In the genomic region with DNA sequence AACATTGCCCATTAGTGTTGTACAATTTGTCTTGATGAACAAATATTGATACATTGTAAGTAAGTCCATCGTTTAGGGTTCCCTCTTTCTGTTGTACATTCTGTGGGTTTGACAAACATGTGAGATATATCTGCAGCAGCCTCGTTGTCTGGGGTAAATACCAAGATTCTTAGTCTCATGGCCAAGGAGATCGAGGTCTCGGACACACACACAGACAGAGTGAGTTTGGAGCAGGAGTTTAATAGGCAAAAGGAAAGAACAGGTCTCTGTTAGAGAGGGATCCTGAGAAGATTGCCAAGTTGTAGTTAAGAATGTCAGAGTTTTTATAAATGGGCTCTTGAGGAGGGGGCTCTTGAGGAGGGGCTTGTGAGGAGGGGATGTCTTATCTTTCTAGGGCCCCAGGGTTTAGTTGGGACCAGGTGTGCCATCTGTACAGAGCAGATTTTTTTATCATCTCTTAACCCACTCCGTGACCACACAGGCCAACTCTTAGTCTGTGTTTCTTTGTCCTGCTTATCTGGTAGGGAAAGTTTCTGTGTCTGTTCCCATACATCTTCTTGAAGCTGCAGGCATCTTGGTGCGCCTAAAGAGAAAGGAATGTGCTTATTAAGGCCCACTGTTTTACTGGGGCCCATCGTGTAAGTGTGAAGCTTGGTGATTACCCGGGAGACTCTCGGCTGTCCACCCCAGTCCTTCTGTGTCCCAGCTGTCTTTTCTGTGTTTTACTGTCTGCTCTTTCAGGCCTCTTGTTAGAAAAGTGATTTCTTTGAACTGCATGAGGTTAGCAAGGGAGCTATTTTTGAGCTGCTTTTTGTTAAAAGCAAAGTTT, we compare ENCODE assay signal across 8 cellular contexts. TPM values are rescaled to one million over a fixed set of nuclear protein-coding genes. Genes with fewer than 3 reads are reported as not detected.
DNase-seq lines count a peak whose midpoint lies in the region; ATAC-seq and TF ChIP-seq lines count a peak whose summit lies in the region.

No MANE protein-coding gene starts in this region.

- intact Hi-C loops in ovary (cut with DNase I) = loop anchor here in 1 of 4 donors (5.0 kb wide), 1 partner anchor 1840 kb away; no protein-coding TSS in a partner anchor

- peak; percentile 33 for DNase-seq in GM12865 (ENCODE audit: low read depth)
- peak; percentile 52 for DNase-seq in RKO (ENCODE audit: low spot score)
- DNase-seq in epithelial cell of esophagus (ENCODE audit: low read depth) = peak; percentile 47
- no peak for DNase-seq in ovary
- no peak for DNase-seq in globus pallidus (ENCODE audit: low spot score)
- no peak for DNase-seq in NCI-H2196 treated with DMSO at 0.1 percent for 48 hours (lab: John Stamatoyannopoulos, UW; ENCODE audit: unreplicated experiment)

- no peak for TF ChIP-seq CTCF in GM12865 (IDR thresholded peaks at IDR 0.05; ENCODE audit: insufficient read depth, low read depth, low read length, missing control alignments)
- no peak for TF ChIP-seq CTCF in epithelial cell of esophagus (IDR thresholded peaks at IDR 0.05; ENCODE audit: insufficient read depth, low read depth, low read length, missing control alignments)
- no peak for TF ChIP-seq CTCF in ovary (IDR thresholded peaks at IDR 0.05)

- no peak for TF ChIP-seq EP300 in ovary (IDR thresholded peaks at IDR 0.05)

- H3K4me1 ChIP-seq in ovary (ENCODE audit: insufficient read depth) = peaks cover 3% of the 10 kb centered on the region

- TF ChIP-seq POLR2A in ovary (IDR thresholded peaks at IDR 0.05) = no peak

- H3K4me3 ChIP-seq in GM12865 (ENCODE audit: low read depth, low read length) (peak overlapping the region; percentile 83), epithelial cell of esophagus (ENCODE audit: low read length) (no peak overlapping the region), ovary (peak overlapping the region; percentile 68)

- H3K9me3 ChIP-seq in ovary = no peaks in the 10 kb centered on the region

- H3K27ac ChIP-seq in ovary = peak overlapping the region; percentile 79 to 81

- no peaks in the 10 kb centered on the region for H3K27me3 ChIP-seq in ovary

- H3K36me3 ChIP-seq in ovary = no peaks in the 10 kb centered on the region

- 44 to 49% (median 46%) methylated on average over 9 of the region's 9 CpGs for WGBS in ovary, 3 donors

- no peak for ATAC-seq in HG02938 (IDR thresholded peaks at IDR 0.05; ENCODE audit: unreplicated experiment)
- no peak for ATAC-seq in HG03175 (IDR thresholded peaks at IDR 0.05; ENCODE audit: unreplicated experiment)

RNA-seq across cellular contexts. Expression of a gene that starts 22.5 kb away (rescaled TPM):
- total RNA-seq in ovary = 10 to 100 TPM in 5 of 7 donors, 1 to 10 TPM in 2; 6.8 to 16.1 (median 11.5) TPM
- 1 to 10 TPM; 2.4 to 8.1 TPM for polyA plus RNA-seq in ovary

RNA-seq across cellular contexts. Expression of a gene that starts 39.3 kb away (rescaled TPM):
- under 1 TPM in 5 of 7 donors, not detected in 2; 0.15 to 0.69 (median 0.36) TPM for total RNA-seq in ovary
- 1 to 10 TPM in 1 of 2 donors, under 1 TPM in 1; 0.58 to 2.8 TPM for polyA plus RNA-seq in ovary

Comparison
In these comparisons a context has a peak if more than half of its experiments do, and no peak if none do; other contexts are left out.
1. DNase-seq: peak in GM12865 (single experiment), RKO (single experiment) and epithelial cell of esophagus (single experiment); none in ovary (0 of 5), globus pallidus (single experiment) and NCI-H2196 treated with DMSO at 0.1 percent for 48 hours (single experiment).